In genomic region chr12:29674463-29674862, GRCh38 we compare ENCODE assay signal across 1 cellular context.
TF ChIP-seq lines count a peak whose summit lies in the region.

No MANE protein-coding gene starts in this region.

TF ChIP-seq in IMR-90, 13 proteins besides CTCF, POLR2A, EP300 and RAD21 (continued from another document):
- no peak for TF ChIP-seq USF2 (IDR thresholded peaks at IDR 0.05; ENCODE audit: low read depth, low read length)
- TF ChIP-seq SMC3 (IDR thresholded peaks at IDR 0.05; ENCODE audit: low read depth, low read length), result no peak
- TF ChIP-seq ELK1 (IDR thresholded peaks at IDR 0.05; ENCODE audit: borderline replicate concordance, low read depth, low read length), result no peak
- no peak for TF ChIP-seq BHLHE40 (IDR thresholded peaks at IDR 0.05; ENCODE audit: low read depth, low read length)
